Comparison of ENCODE assay signal across 36 cellular contexts in genomic region chr5:119521232-119521631, GRCh38.
"Had no signal": no experiment of that assay in that cellular context is flagged by ENCODE, and none has a peak within 500 bp of the region (broad histone marks: within the 10 kb centered on the region; RNA-seq: fewer than 3 reads in every experiment).

No MANE protein-coding gene starts in this region.

- H3K27me3 Mint-ChIP-seq: activated naive CD4-positive, alpha-beta T cell treated with anti-CD3 and anti-CD28 coated beads, Interleukin-2, amount 10 ng/mL, durations not matched to agents 7 days and 5 days; activated naive CD4-positive, alpha-beta T cell treated with anti-CD3 and anti-CD28 coated beads, Interleukin-2, amount 50 U/mL, for 24 hours; activated naive CD8-positive, alpha-beta T cell; activated naive CD8-positive, alpha-beta T cell treated with anti-CD3 and anti-CD28 coated beads for 36 hours; activated naive CD8-positive, alpha-beta T cell treated with anti-CD3 and anti-CD28 coated beads, Interleukin-2, amount 10 ng/mL, durations not matched to agents 7 days and 5 days; activated T-cell treated with anti-CD3 and anti-CD28 coated beads, Interleukin-2, amount 50 U/mL, for 24 hours; activated T-helper 17 cell treated with anti-CD3 and anti-CD28 coated beads, Interleukin-2, amount 50 U/mL, for 72 hours; brain; central memory CD8-positive, alpha-beta T cell had no signal

- H3K9me3 ChIP-seq: adrenal gland, body of pancreas had no signal

- H3K4me1 Mint-ChIP-seq: activated naive CD4-positive, alpha-beta T cell treated with anti-CD3 and anti-CD28 coated beads, Interleukin-2, amount 10 ng/mL, durations not matched to agents 7 days and 5 days; activated naive CD4-positive, alpha-beta T cell treated with anti-CD3 and anti-CD28 coated beads, Interleukin-2, amount 50 U/mL, for 24 hours; activated naive CD8-positive, alpha-beta T cell treated with anti-CD3 and anti-CD28 coated beads for 36 hours; activated naive CD8-positive, alpha-beta T cell treated with anti-CD3 and anti-CD28 coated beads, Interleukin-2, amount 10 ng/mL, durations not matched to agents 7 days and 5 days; activated T-helper 17 cell treated with anti-CD3 and anti-CD28 coated beads, Interleukin-2, amount 50 U/mL, for 72 hours; brain; central memory CD8-positive, alpha-beta T cell had no signal

- H3K4me3 ChIP-seq: adrenal gland, ascending aorta, body of pancreas, breast epithelium, cardiac muscle cell had no signal

- DNase-seq: activated effector memory CD4-positive, alpha-beta T cell treated with anti-CD3 and anti-CD28 coated beads, Interleukin-2, amount 50 U/mL, for 16 hours; activated effector memory CD4-positive, alpha-beta T cell treated with Interleukin-2 at 50 U/mL for 16 hours; activated gamma-delta T cell; activated gamma-delta T cell treated with Interleukin-2 at 50 U/mL for 16 hours; activated naive CD4-positive, alpha-beta T cell; activated naive CD4-positive, alpha-beta T cell treated with anti-CD3 and anti-CD28 coated beads for 36 hours; activated naive CD4-positive, alpha-beta T cell treated with anti-CD3 and anti-CD28 coated beads, Interleukin-2, amount 10 ng/mL, durations not matched to agents 7 days and 5 days; activated naive CD4-positive, alpha-beta T cell treated with anti-CD3 and anti-CD28 coated beads, Interleukin-2, amount 50 U/mL, for 16 hours; activated naive CD4-positive, alpha-beta T cell treated with Interleukin-2 at 50 U/mL for 16 hours; activated naive CD8-positive, alpha-beta T cell treated with anti-CD3 and anti-CD28 coated beads for 36 hours; activated naive CD8-positive, alpha-beta T cell treated with anti-CD3 and anti-CD28 coated beads, Interleukin-2, amount 10 ng/mL, durations not matched to agents 7 days and 5 days; activated T-cell treated with anti-CD3 and anti-CD28 coated beads, Interleukin-2, amount 50 U/mL, for 24 hours; activated T-cell treated with anti-CD3 and anti-CD28 coated beads, Interleukin-2, amount 50 U/mL, for 4 hours; activated T-cell treated with anti-CD3 and anti-CD28 coated beads, Interleukin-2, amount 50 U/mL, for 48 hours; activated T-cell treated with anti-CD3 and anti-CD28 coated beads, Interleukin-2, amount 50 U/mL, for 72 hours; adrenal gland; amniotic stem cell; amygdala; anterior cingulate cortex; aorta; body of pancreas; brain microvascular endothelial cell; caudate nucleus; central memory CD4-positive, alpha-beta T cell; cerebellar nuclear complex had no signal

- ATAC-seq: activated naive CD4-positive, alpha-beta T cell treated with anti-CD3 and anti-CD28 coated beads, Interleukin-2, amount 50 U/mL, for 72 hours; activated T-cell treated with anti-CD3 and anti-CD28 coated beads, Interleukin-2, amount 50 U/mL, for 4 hours; activated T-cell treated with anti-CD3 and anti-CD28 coated beads, Interleukin-2, amount 50 U/mL, for 72 hours; activated T-helper 17 cell treated with anti-CD3 and anti-CD28 coated beads, Interleukin-2, amount 50 U/mL, for 72 hours; body of pancreas had no signal

- H3K9me3 Mint-ChIP-seq: activated naive CD4-positive, alpha-beta T cell treated with anti-CD3 and anti-CD28 coated beads for 36 hours; activated naive CD4-positive, alpha-beta T cell treated with anti-CD3 and anti-CD28 coated beads, Interleukin-2, amount 10 ng/mL, durations not matched to agents 7 days and 5 days; activated naive CD4-positive, alpha-beta T cell treated with anti-CD3 and anti-CD28 coated beads, Interleukin-2, amount 50 U/mL, for 24 hours; activated naive CD4-positive, alpha-beta T cell treated with anti-CD3 and anti-CD28 coated beads, Interleukin-2, amount 50 U/mL, for 72 hours; activated naive CD8-positive, alpha-beta T cell treated with anti-CD3 and anti-CD28 coated beads, Interleukin-2, amount 10 ng/mL, durations not matched to agents 7 days and 5 days; activated T-cell treated with anti-CD3 and anti-CD28 coated beads, Interleukin-2, amount 50 U/mL, for 4 hours; activated T-helper 1 cell treated with anti-CD3 and anti-CD28 coated beads, Interleukin-12 subunit alpha, Interleukin-12 subunit beta, Interleukin-2, Interleukin-4 antibody, amounts not matched to agents 30 ng/mL and 10 ng/mL and 1 ng/mL, durations not matched to agents 14 hours and 24 hours and 36 hours; activated T-helper 17 cell treated with anti-CD3 and anti-CD28 coated beads, Interleukin-2, amount 50 U/mL, for 72 hours; activated T-helper 2 cell treated with anti-CD3 and anti-CD28 coated beads, Interferon-gamma antibody, Interleukin-2, Interleukin-4, amounts not matched to agents 10 μg/mL and 5 μg/mL and 100 μg/mL, durations not matched to agents 14 hours and 24 hours and 36 hours had no signal

- H3K4me3 Mint-ChIP-seq: activated naive CD4-positive, alpha-beta T cell treated with anti-CD3 and anti-CD28 coated beads for 36 hours; activated naive CD4-positive, alpha-beta T cell treated with anti-CD3 and anti-CD28 coated beads, Interleukin-2, amount 10 ng/mL, durations not matched to agents 7 days and 5 days; activated naive CD4-positive, alpha-beta T cell treated with anti-CD3 and anti-CD28 coated beads, Interleukin-2, amount 50 U/mL, for 24 hours; activated naive CD8-positive, alpha-beta T cell; activated naive CD8-positive, alpha-beta T cell treated with anti-CD3 and anti-CD28 coated beads for 36 hours; activated naive CD8-positive, alpha-beta T cell treated with anti-CD3 and anti-CD28 coated beads, Interleukin-2, amount 10 ng/mL, durations not matched to agents 7 days and 5 days; activated T-cell treated with anti-CD3 and anti-CD28 coated beads, Interleukin-2, amount 50 U/mL, for 24 hours; activated T-cell treated with anti-CD3 and anti-CD28 coated beads, Interleukin-2, amount 50 U/mL, for 4 hours; activated T-cell treated with anti-CD3 and anti-CD28 coated beads, Interleukin-2, amount 50 U/mL, for 72 hours; activated T-helper 1 cell treated with anti-CD3 and anti-CD28 coated beads, Interleukin-12 subunit alpha, Interleukin-12 subunit beta, Interleukin-2, Interleukin-4 antibody, amounts not matched to agents 30 ng/mL and 10 ng/mL and 1 ng/mL, durations not matched to agents 14 hours and 24 hours and 36 hours; activated T-helper 17 cell treated with anti-CD3 and anti-CD28 coated beads, Interleukin-2, amount 50 U/mL, for 72 hours; brain; central memory CD8-positive, alpha-beta T cell had no signal

- H3K4me1 ChIP-seq: adrenal gland, body of pancreas, breast epithelium had no signal

- H3K27ac Mint-ChIP-seq: activated naive CD4-positive, alpha-beta T cell treated with anti-CD3 and anti-CD28 coated beads for 36 hours; activated naive CD4-positive, alpha-beta T cell treated with anti-CD3 and anti-CD28 coated beads, Interleukin-2, amount 10 ng/mL, durations not matched to agents 7 days and 5 days; activated naive CD4-positive, alpha-beta T cell treated with anti-CD3 and anti-CD28 coated beads, Interleukin-2, amount 50 U/mL, for 24 hours; activated naive CD4-positive, alpha-beta T cell treated with anti-CD3 and anti-CD28 coated beads, Interleukin-2, amount 50 U/mL, for 72 hours; activated naive CD8-positive, alpha-beta T cell; activated naive CD8-positive, alpha-beta T cell treated with anti-CD3 and anti-CD28 coated beads for 36 hours; activated naive CD8-positive, alpha-beta T cell treated with anti-CD3 and anti-CD28 coated beads, Interleukin-2, amount 10 ng/mL, durations not matched to agents 7 days and 5 days; activated T-cell treated with anti-CD3 and anti-CD28 coated beads, Interleukin-2, amount 50 U/mL, for 24 hours; activated T-cell treated with anti-CD3 and anti-CD28 coated beads, Interleukin-2, amount 50 U/mL, for 72 hours; activated T-helper 1 cell treated with anti-CD3 and anti-CD28 coated beads, Interleukin-12 subunit alpha, Interleukin-12 subunit beta, Interleukin-2, Interleukin-4 antibody, amounts not matched to agents 30 ng/mL and 10 ng/mL and 1 ng/mL, durations not matched to agents 14 hours and 24 hours and 36 hours; activated T-helper 17 cell treated with anti-CD3 and anti-CD28 coated beads, Interleukin-2, amount 50 U/mL, for 72 hours; activated T-helper 2 cell treated with anti-CD3 and anti-CD28 coated beads, Interferon-gamma antibody, Interleukin-2, Interleukin-4, amounts not matched to agents 10 μg/mL and 5 μg/mL and 100 μg/mL, durations not matched to agents 14 hours and 24 hours and 36 hours; brain had no signal

- H3K27ac ChIP-seq: adrenal gland, ascending aorta, body of pancreas, brain microvascular endothelial cell, breast epithelium, cardiac muscle cell had no signal
